Comparison of ENCODE assay signal across 7 cellular contexts in genomic region chr14:22819191-22819988, GRCh38. TPM values are rescaled to one million over a fixed set of nuclear protein-coding genes. Genes with fewer than 3 reads are reported as not detected.
A peak's percentile ranks its signal among the peaks of the same experiment; 100 is the strongest.
DNase-seq lines count a peak whose midpoint lies in the region; ATAC-seq, FAIRE-seq and TF ChIP-seq lines count a peak whose summit lies in the region.
"Had no signal": no experiment of that assay in that cellular context is flagged by ENCODE, and none has a peak within 500 bp of the region (broad histone marks: within the 10 kb centered on the region; RNA-seq: fewer than 3 reads in every experiment).

No MANE protein-coding gene starts in this region.

- intact Hi-C loops in kidney (cut with DNase I): no loop called here

- H3K4me3 ChIP-seq in Peyer's patch (peak overlapping the region in 3 of 4 donors; percentile 9 to 30 (median 26)), kidney (ENCODE audit: low read length in 2 of 2) (peak overlapping the region; percentile 50 to 56)

- peak overlapping the region in 1 of 2 donors; percentile 52 for H3K9ac ChIP-seq in kidney (ENCODE audit: low read length in 2 of 2)

- TF ChIP-seq CTCF in Peyer's patch (IDR thresholded peaks at IDR 0.05) (no peak), kidney (IDR thresholded peaks at IDR 0.05; ENCODE audit: borderline replicate concordance, extremely low read depth, insufficient read depth) (no peak)

- H3K4me1 ChIP-seq in Peyer's patch (peaks cover 0 to 84% (median 1%) of the 10 kb centered on the region in 4 donors), kidney (ENCODE audit: control insufficient read depth in 1 of 2, insufficient read depth in 1 of 2, low read depth in 1 of 2, low read length in 2 of 2) (peaks cover 9 to 16% of the 10 kb centered on the region in 2 donors)

- peak; percentile 49 to 72 (median 71) for DNase-seq in Peyer's patch
- DNase-seq in kidney: peak; percentile 84
- no peak for DNase-seq in NCI-H526 (lab: John Stamatoyannopoulos, UW)
- no peak for DNase-seq in NCI-H510A treated with DMSO at 0.1 percent for 48 hours (lab: John Stamatoyannopoulos, UW)

- TF ChIP-seq POLR2A in GM18505 (IDR thresholded peaks at IDR 0.05; ENCODE audit: borderline replicate concordance, extremely low read depth, insufficient read depth, insufficient read length): peak; percentile 47
- no peak for TF ChIP-seq POLR2A in Peyer's patch (IDR thresholded peaks at IDR 0.05)

- no peak for ATAC-seq in GM18505 (IDR thresholded peaks at IDR 0.05; ENCODE audit: unreplicated experiment)
- no peak for ATAC-seq in GM18502 (IDR thresholded peaks at IDR 0.05; ENCODE audit: poor library complexity, unreplicated experiment)
- ATAC-seq: Panc1 had no signal

- H3K36me3 ChIP-seq in Peyer's patch (no peaks in the 10 kb centered on the region), kidney (ENCODE audit: control insufficient read depth in 1 of 2, insufficient read depth in 2 of 2, low read length in 2 of 2) (no peaks in the 10 kb centered on the region)

- H3K9me3 ChIP-seq in Peyer's patch (no peaks in the 10 kb centered on the region), kidney (ENCODE audit: control insufficient read depth in 1 of 2, low read length in 2 of 2) (no peaks in the 10 kb centered on the region)

- no peak for FAIRE-seq in kidney (lab: Jason Lieb, UNC)

- H3K27ac ChIP-seq in Peyer's patch (peak overlapping the region; percentile 58 to 97 (median 84)), kidney (ENCODE audit: low read depth in 2 of 2, low read length in 2 of 2) (peak overlapping the region; percentile 64 to 71)

- no peaks in the 10 kb centered on the region for H3K27me3 ChIP-seq in Peyer's patch

RNA-seq across cellular contexts. Expression of gene SLC7A7, which starts 4.2 kb away (rescaled TPM):
- total RNA-seq in Peyer's patch (100 to 1,000 TPM in 3 of 4 donors, 10 to 100 TPM in 1; 30.5 to 787 (median 367) TPM), kidney (26.6 TPM)
- 235 TPM for polyA plus RNA-seq in kidney (ENCODE audit: insufficient read depth, low read depth, low replicate concordance)

RNA-seq across cellular contexts. Expression of gene MRPL52, which starts 10.3 kb away (rescaled TPM):
- 100 to 1,000 TPM in 1 of 4 donors, 10 to 100 TPM in 3; 30.3 to 114 (median 52.9) TPM for total RNA-seq in Peyer's patch
- total RNA-seq in kidney: 74.3 TPM
- polyA plus RNA-seq in kidney (ENCODE audit: insufficient read depth, low read depth, low replicate concordance): 255 TPM

RNA-seq across cellular contexts. Expression of gene MMP14, which starts 17.0 kb away (rescaled TPM):
- 100 to 1,000 TPM in 1 of 4 donors, 10 to 100 TPM in 3; 63.0 to 116 (median 82.9) TPM for total RNA-seq in Peyer's patch
- total RNA-seq in kidney: 108 TPM
- polyA plus RNA-seq in kidney (ENCODE audit: insufficient read depth, low read depth, low replicate concordance): 30.1 TPM

RNA-seq across cellular contexts. Expression of gene LRP10, which starts 52.1 kb away (rescaled TPM):
- total RNA-seq in Peyer's patch (100 to 1,000 TPM in 3 of 4 donors, 10 to 100 TPM in 1; 69.3 to 250 (median 221) TPM), kidney (207 TPM)
- polyA plus RNA-seq in kidney (ENCODE audit: insufficient read depth, low read depth, low replicate concordance): 74.7 TPM

RNA-seq across cellular contexts. Expression of gene OXA1L, which starts 52.9 kb away (rescaled TPM):
- total RNA-seq in Peyer's patch (100 to 1,000 TPM in 2 of 4 donors, 10 to 100 TPM in 2; 73.6 to 115 (median 90.4) TPM), kidney (80.8 TPM)
- 101 TPM for polyA plus RNA-seq in kidney (ENCODE audit: insufficient read depth, low read depth, low replicate concordance)

Comparison
In these comparisons a context has a peak if more than half of its experiments do, and no peak if none do; other contexts are left out.
1. DNase-seq: peak in Peyer's patch (3 of 3) and kidney (single experiment); none in NCI-H526 (0 of 2) and NCI-H510A treated with DMSO at 0.1 percent for 48 hours (single experiment).